ENCODE assay signal across 1 cellular context in the genomic region with DNA sequence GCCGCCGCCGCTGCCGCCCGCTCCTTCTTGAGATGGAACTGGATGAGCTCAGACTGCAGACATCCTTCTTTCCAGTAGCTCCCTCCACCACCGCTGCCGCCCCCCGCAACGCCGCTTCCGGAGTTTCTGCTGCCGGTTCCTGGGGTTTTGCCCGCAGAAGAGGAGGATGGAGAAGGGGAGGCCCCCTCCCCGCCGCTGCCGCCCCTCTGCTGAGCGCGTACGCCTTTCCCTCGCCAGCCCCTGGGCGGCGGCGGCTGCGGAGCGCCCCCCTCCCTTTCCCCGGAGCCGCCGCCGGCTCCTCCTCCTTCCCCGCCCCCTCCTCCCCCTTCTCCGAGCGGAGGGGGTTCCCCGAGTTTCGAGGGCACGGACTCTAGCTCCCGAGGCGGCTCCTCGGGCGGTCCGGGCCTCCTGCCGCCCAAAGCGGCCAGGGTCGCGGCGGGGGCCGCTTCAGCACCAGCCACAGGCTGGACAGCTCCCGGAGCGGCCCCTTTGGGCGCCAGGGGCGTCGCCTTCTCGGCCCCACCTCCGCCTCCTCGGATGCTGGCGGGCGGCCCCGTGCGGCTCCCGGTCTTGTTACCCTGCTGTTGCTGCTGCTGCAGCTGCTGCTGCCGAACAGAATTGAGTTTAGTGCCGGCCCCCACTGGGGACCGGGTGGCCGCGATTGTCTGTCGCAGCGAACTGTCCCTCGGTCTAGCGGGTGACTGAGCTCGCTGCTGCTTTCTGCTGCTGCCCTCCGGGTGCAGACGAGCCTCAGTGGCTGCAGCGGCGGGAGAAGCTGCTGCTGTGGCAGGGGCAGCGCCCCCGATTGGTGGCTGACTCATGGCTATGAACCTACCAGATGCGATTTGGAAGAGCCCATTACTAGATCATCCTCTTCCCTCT.
TF ChIP-seq lines count a peak whose summit lies in the region.

No MANE protein-coding gene starts in this region.

TF ChIP-seq in HEK293, 187 proteins besides CTCF, POLR2A, EP300 and RAD21 (continued from another document):
- peak; percentile 63; the same call in 1 of the 2 replicates for TF ChIP-seq ZBTB10 (tag by site-specific recombination; IDR thresholded peaks at IDR 0.05)
- peak; percentile 46; the same call in 1 of the 2 replicates for TF ChIP-seq ZNF366 (tag by site-specific recombination; conservative IDR thresholded peaks at IDR 0.05)
- TF ChIP-seq ZBTB20 (tag by site-specific recombination; IDR thresholded peaks at IDR 0.05) = peak; percentile 57; the same call in 1 of the 2 replicates
- peak; percentile 31; the same call in 1 of the 2 replicates for TF ChIP-seq ZFP37 (tag by site-specific recombination; IDR thresholded peaks at IDR 0.05)
- no peak for TF ChIP-seq ZNF571 (tag by site-specific recombination; IDR thresholded peaks at IDR 0.05)
- TF ChIP-seq ZNF335 (tag by site-specific recombination; conservative IDR thresholded peaks at IDR 0.05) = peak; percentile 57; the same call in 1 of the 2 replicates
- peak; percentile 89 for TF ChIP-seq ZNF561 (tag by site-specific recombination; IDR thresholded peaks at IDR 0.05; ENCODE audit: borderline replicate concordance)
- TF ChIP-seq ZBTB44 (tag by site-specific recombination; IDR thresholded peaks at IDR 0.05) = peak; percentile 98
- TF ChIP-seq ZNF670 (tag by site-specific recombination; IDR thresholded peaks at IDR 0.05; ENCODE audit: low read depth) = no peak
- peak; percentile 77 for TF ChIP-seq ZSCAN30 (tag by site-specific recombination; IDR thresholded peaks at IDR 0.05)
- TF ChIP-seq KLF1 (tag by site-specific recombination; IDR thresholded peaks at IDR 0.05) = peak; percentile 55; the same call in 1 of the 2 replicates
- TF ChIP-seq ZEB2 (tag by site-specific recombination; IDR thresholded peaks at IDR 0.05) = peak; percentile 12; the same call in 1 of the 2 replicates
- peak; percentile 79 for TF ChIP-seq ZNF692 (tag by site-specific recombination; IDR thresholded peaks at IDR 0.05)
- TF ChIP-seq SP2 (tag by site-specific recombination; IDR thresholded peaks at IDR 0.05) = peak; percentile 59
- peak; percentile 81; the same call in 1 of the 2 replicates for TF ChIP-seq TRIM28 (IDR thresholded peaks at IDR 0.05; ENCODE audit: borderline replicate concordance, low read length)
- peak; percentile 67; the same call in 1 of the 2 replicates for TF ChIP-seq ZNF600 (tag by site-specific recombination; IDR thresholded peaks at IDR 0.05)
- TF ChIP-seq ZNF175 (tag by site-specific recombination; IDR thresholded peaks at IDR 0.05) = no peak
